ENCODE assay signal across 13 cellular contexts in the genomic region with DNA sequence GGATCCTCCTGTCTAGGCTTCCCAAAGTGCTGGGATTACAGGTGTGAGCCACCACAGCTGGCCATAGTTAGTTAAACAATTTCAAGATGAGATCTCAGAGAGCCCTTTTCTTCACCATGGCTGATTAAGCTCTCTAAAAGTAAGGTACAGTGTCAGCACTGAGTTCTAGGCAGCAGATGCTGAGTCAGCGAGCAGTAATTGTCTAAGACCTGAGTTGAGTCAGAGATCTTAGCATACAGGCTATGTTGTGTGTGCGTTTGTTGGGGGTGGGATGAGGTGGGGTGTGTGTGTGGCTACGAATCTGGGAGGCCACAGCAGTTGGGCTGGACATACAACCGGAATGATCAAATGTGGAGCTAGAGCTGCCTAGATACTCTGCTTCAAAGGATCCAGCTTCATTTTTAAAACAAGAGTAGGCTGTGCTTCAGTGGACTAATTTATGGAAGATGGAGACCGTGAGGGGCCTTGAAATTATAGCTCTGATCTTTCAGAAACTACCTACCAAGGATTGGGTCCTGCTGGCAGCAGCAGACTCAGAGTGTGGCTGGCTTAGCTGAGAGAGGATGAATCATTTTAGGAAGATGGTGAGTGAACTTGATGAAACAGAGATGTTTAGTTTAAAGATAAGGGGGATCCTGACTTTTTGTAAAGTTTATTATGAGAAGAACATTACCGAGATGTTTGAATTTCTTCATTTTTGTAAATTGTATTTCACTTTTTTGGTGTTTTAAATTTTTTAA. TPM values are rescaled to one million over a fixed set of nuclear protein-coding genes. Genes with fewer than 3 reads are reported as not detected.
DNase-seq lines count a peak whose midpoint lies in the region; ATAC-seq and TF ChIP-seq lines count a peak whose summit lies in the region.
"Had no signal": no experiment of that assay in that cellular context is flagged by ENCODE, and none has a peak within 500 bp of the region (broad histone marks: within the 10 kb centered on the region; RNA-seq: fewer than 3 reads in every experiment).

No MANE protein-coding gene starts in this region.

- POLR2A ChIA-PET in activated CD8-positive, alpha-beta T cell treated with anti-CD3 and anti-CD28 coated beads for 36 hours (lab: Charles Lee) = no interaction called here
- POLR2A ChIA-PET in activated CD8-positive, alpha-beta T cell treated with anti-CD3 and anti-CD28 coated beads, Interleukin-2, amount 10 ng/mL, durations not matched to agents 7 days and 5 days (lab: Charles Lee) = interaction anchor here (1.1 to 1.6 kb wide), 2 partner anchors 11 to 31 kb away, joined by 3 to 4 read pairs; no protein-coding TSS in a partner anchor

- TF ChIP-seq CTCF in activated CD8-positive, alpha-beta T cell treated with anti-CD3 and anti-CD28 coated beads for 36 hours (IDR thresholded peaks at IDR 0.05) = no peak
- no peak for TF ChIP-seq CTCF in natural killer cell (IDR thresholded peaks at IDR 0.05)

- CTCF ChIA-PET in activated CD8-positive, alpha-beta T cell treated with anti-CD3 and anti-CD28 coated beads for 36 hours (lab: Charles Lee) = interaction anchor here (1.0 to 2.3 kb wide), 4 partner anchors 15 to 324 kb away, joined by 3 to 16 read pairs (median 5); no protein-coding TSS in a partner anchor
- CTCF ChIA-PET in activated CD8-positive, alpha-beta T cell treated with anti-CD3 and anti-CD28 coated beads, Interleukin-2, amount 10 ng/mL, durations not matched to agents 7 days and 5 days (lab: Charles Lee) = interaction anchor here (1.0 to 1.2 kb wide), 2 partner anchors 11 to 16 kb away, joined by 3 to 4 read pairs; no protein-coding TSS in a partner anchor

- intact Hi-C loops in activated CD8-positive, alpha-beta T cell treated with anti-CD3 and anti-CD28 coated beads for 36 hours (cut with micrococcal nuclease) = no loop called here
- intact Hi-C loops in natural killer cell (cut with micrococcal nuclease) = no loop called here

- peaks cover 19% of the 10 kb centered on the region for H3K4me1 Mint-ChIP-seq in activated CD8-positive, alpha-beta T cell treated with anti-CD3 and anti-CD28 coated beads for 36 hours (ENCODE audit: low read depth)
- peaks cover 15% of the 10 kb centered on the region for H3K4me1 Mint-ChIP-seq in activated CD8-positive, alpha-beta T cell treated with anti-CD3 and anti-CD28 coated beads, Interleukin-2, amount 10 ng/mL, durations not matched to agents 7 days and 5 days (ENCODE audit: low read depth)
- H3K4me1 Mint-ChIP-seq in natural killer cell = peaks cover 24 to 29% of the 10 kb centered on the region in 2 donors

- H3K27me3 Mint-ChIP-seq in activated CD8-positive, alpha-beta T cell treated with anti-CD3 and anti-CD28 coated beads for 36 hours = peaks cover 5% of the 10 kb centered on the region
- peaks cover 3% of the 10 kb centered on the region for H3K27me3 Mint-ChIP-seq in activated CD8-positive, alpha-beta T cell treated with anti-CD3 and anti-CD28 coated beads, Interleukin-2, amount 10 ng/mL, durations not matched to agents 7 days and 5 days (ENCODE audit: low read depth)
- H3K27me3 Mint-ChIP-seq in natural killer cell (ENCODE audit: low read depth in 2 of 2) = no peaks in the 10 kb centered on the region

- no peaks in the 10 kb centered on the region for H3K9me3 Mint-ChIP-seq in activated CD8-positive, alpha-beta T cell treated with anti-CD3 and anti-CD28 coated beads for 36 hours
- H3K9me3 Mint-ChIP-seq in activated CD8-positive, alpha-beta T cell treated with anti-CD3 and anti-CD28 coated beads, Interleukin-2, amount 10 ng/mL, durations not matched to agents 7 days and 5 days (ENCODE audit: insufficient read depth) = no peaks in the 10 kb centered on the region
- no peaks in the 10 kb centered on the region for H3K9me3 Mint-ChIP-seq in natural killer cell

- no peak overlapping the region for H3K4me3 Mint-ChIP-seq in activated CD8-positive, alpha-beta T cell treated with anti-CD3 and anti-CD28 coated beads for 36 hours
- H3K4me3 Mint-ChIP-seq in activated CD8-positive, alpha-beta T cell treated with anti-CD3 and anti-CD28 coated beads, Interleukin-2, amount 10 ng/mL, durations not matched to agents 7 days and 5 days = no peak overlapping the region
- no peak overlapping the region for H3K4me3 Mint-ChIP-seq in natural killer cell

- no peak overlapping the region for H3K27ac Mint-ChIP-seq in activated CD8-positive, alpha-beta T cell treated with anti-CD3 and anti-CD28 coated beads for 36 hours
- H3K27ac Mint-ChIP-seq in activated CD8-positive, alpha-beta T cell treated with anti-CD3 and anti-CD28 coated beads, Interleukin-2, amount 10 ng/mL, durations not matched to agents 7 days and 5 days = no peak overlapping the region
- peak overlapping the region; percentile 76 to 86 for H3K27ac Mint-ChIP-seq in natural killer cell

- no peaks in the 10 kb centered on the region for H3K36me3 Mint-ChIP-seq in activated CD8-positive, alpha-beta T cell treated with anti-CD3 and anti-CD28 coated beads for 36 hours (ENCODE audit: low read depth)
- peaks cover 2% of the 10 kb centered on the region for H3K36me3 Mint-ChIP-seq in activated CD8-positive, alpha-beta T cell treated with anti-CD3 and anti-CD28 coated beads, Interleukin-2, amount 10 ng/mL, durations not matched to agents 7 days and 5 days (ENCODE audit: low read depth)
- H3K36me3 Mint-ChIP-seq in natural killer cell = no peaks in the 10 kb centered on the region

- peak; percentile 37 for ATAC-seq in activated CD8-positive, alpha-beta T cell treated with anti-CD3 and anti-CD28 coated beads for 36 hours
- ATAC-seq in activated CD8-positive, alpha-beta T cell treated with anti-CD3 and anti-CD28 coated beads, Interleukin-2, amount 10 ng/mL, durations not matched to agents 7 days and 5 days = no peak
- ATAC-seq in natural killer cell (no peak), left lobe of liver (no peak), HG02938 (IDR thresholded peaks at IDR 0.05; ENCODE audit: unreplicated experiment) (no peak)

- DNase-seq in activated CD8-positive, alpha-beta T cell treated with anti-CD3 and anti-CD28 coated beads for 36 hours = peak; percentile 8
- DNase-seq in activated CD8-positive, alpha-beta T cell treated with anti-CD3 and anti-CD28 coated beads, Interleukin-2, amount 10 ng/mL, durations not matched to agents 7 days and 5 days = no peak
- DNase-seq in HT1080 (ENCODE audit: low read depth) (peak; percentile 84), amniotic stem cell (lab: John Stamatoyannopoulos, UW) (peak; percentile 3), natural killer cell (no peak), left lobe of liver (ENCODE audit: low spot score) (no peak), NCI-H1930 (lab: John Stamatoyannopoulos, UW) (no peak)
- DNase-seq: activated CD8-positive, alpha-beta memory T cell treated with anti-CD3 and anti-CD28 coated beads, Interleukin-2, amount 50 U/mL, for 48 hours; central memory CD4-positive, alpha-beta T cell; DMS79 treated with DMSO at 0.1 percent for 48 hours; left ventricle myocardium inferior; NCI-H1417 had no signal

RNA-seq across cellular contexts. Expression of gene MTPN, which starts 17.5 kb away (rescaled TPM):
- total RNA-seq in activated CD8-positive, alpha-beta T cell treated with anti-CD3 and anti-CD28 coated beads for 36 hours = 100 to 1,000 TPM; 108 to 115 TPM
- 100 to 1,000 TPM; 138 to 142 TPM for total RNA-seq in activated CD8-positive, alpha-beta T cell treated with anti-CD3 and anti-CD28 coated beads, Interleukin-2, amount 10 ng/mL, durations not matched to agents 7 days and 5 days
- total RNA-seq in HT1080 (2014; rRNA removed; shearing (Covaris generic)) = 96.1 and 131 TPM in 2 replicates
- polyA plus RNA-seq in HT1080 (2015; cell fraction: cytosol; rRNA removed) = 231 and 280 TPM in 2 replicates
- polyA plus RNA-seq in HT1080 (2015; cell fraction: nucleus; rRNA removed) = 106 and 122 TPM in 2 replicates
- total RNA-seq in natural killer cell (100 to 1,000 TPM; 161 to 170 (median 165) TPM), left lobe of liver (29.5 TPM)

Comparison
In these comparisons a context has a peak if more than half of its experiments do, and no peak if none do; other contexts are left out.
1. DNase-seq: peak in activated CD8-positive, alpha-beta T cell treated with anti-CD3 and anti-CD28 coated beads for 36 hours (single experiment), HT1080 (single experiment) and amniotic stem cell (single experiment); none in activated CD8-positive, alpha-beta T cell treated with anti-CD3 and anti-CD28 coated beads, Interleukin-2, amount 10 ng/mL, durations not matched to agents 7 days and 5 days (single experiment), natural killer cell (single experiment), left lobe of liver (single experiment) and NCI-H1930 (0 of 2).
2. H3K27ac Mint-ChIP-seq: peak in natural killer cell (2 of 2); none in activated CD8-positive, alpha-beta T cell treated with anti-CD3 and anti-CD28 coated beads for 36 hours (single experiment) and activated CD8-positive, alpha-beta T cell treated with anti-CD3 and anti-CD28 coated beads, Interleukin-2, amount 10 ng/mL, durations not matched to agents 7 days and 5 days (single experiment).